ENCODE assay signal across 1 cellular context in genomic region chr1:84690397-84691138, GRCh38.
TF ChIP-seq lines count a peak whose summit lies in the region.

Gene SSX2IP (minus strand): TSS chr1:84690461. CDS start chr1:84671219, 19,242 bp downstream.

TF ChIP-seq in HepG2, 621 proteins besides CTCF, POLR2A, EP300 and RAD21 (continued from another document):
- no peak for TF ChIP-seq GATA4 (IDR thresholded peaks at IDR 0.05; ENCODE audit: borderline replicate concordance, low read depth)
- TF ChIP-seq ZNF274 (CRISPR knock-in tag; IDR thresholded peaks at IDR 0.05): no peak
- TF ChIP-seq RNF2 (conservative IDR thresholded peaks at IDR 0.05; ENCODE audit: low read depth): no peak
- TF ChIP-seq ZNF337 (CRISPR knock-in tag; IDR thresholded peaks at IDR 0.05; ENCODE audit: borderline replicate concordance, low read depth): no peak
- TF ChIP-seq ZNF768 (CRISPR knock-in tag; IDR thresholded peaks at IDR 0.05): 0 out of 2 replicates have a peak, but pooled peaks have one; percentile 11
- TF ChIP-seq DRAP1 (CRISPR knock-in tag; IDR thresholded peaks at IDR 0.05): no peak
- TF ChIP-seq ATF1 (CRISPR knock-in tag; IDR thresholded peaks at IDR 0.05): no peak
- TF ChIP-seq SETDB1 (CRISPR knock-in tag; IDR thresholded peaks at IDR 0.05; ENCODE audit: borderline replicate concordance): no peak
- peak; percentile 46; the same call in 1 of the 2 replicates for TF ChIP-seq SALL1 (CRISPR knock-in tag; IDR thresholded peaks at IDR 0.05)
- TF ChIP-seq ETS1 (CRISPR knock-in tag; IDR thresholded peaks at IDR 0.05): no peak
- TF ChIP-seq CEBPZ (IDR thresholded peaks at IDR 0.05; ENCODE audit: low read length): no peak
- TF ChIP-seq MED8 (CRISPR knock-in tag; IDR thresholded peaks at IDR 0.05; ENCODE audit: insufficient replicate concordance): peak; percentile 47
- no peak for TF ChIP-seq ZNF737 (CRISPR knock-in tag; IDR thresholded peaks at IDR 0.05; ENCODE audit: borderline replicate concordance)
- TF ChIP-seq ZNF441 (CRISPR knock-in tag; IDR thresholded peaks at IDR 0.05; ENCODE audit: borderline replicate concordance): 0 out of 2 replicates have a peak, but pooled peaks have one; percentile 40
- TF ChIP-seq ZNF543 (CRISPR knock-in tag; IDR thresholded peaks at IDR 0.05): no peak
- TF ChIP-seq MZF1 (CRISPR knock-in tag; IDR thresholded peaks at IDR 0.05; ENCODE audit: borderline replicate concordance): no peak
- no peak for TF ChIP-seq ZBTB20 (CRISPR knock-in tag; IDR thresholded peaks at IDR 0.05; ENCODE audit: borderline replicate concordance, low read depth)
- no peak for TF ChIP-seq ZNF713 (CRISPR knock-in tag; IDR thresholded peaks at IDR 0.05)
- TF ChIP-seq TRIM22 (IDR thresholded peaks at IDR 0.05): no peak
- peak; percentile 17; the same call in 1 of the 2 replicates for TF ChIP-seq SALL2 (CRISPR knock-in tag; IDR thresholded peaks at IDR 0.05)
- no peak for TF ChIP-seq PLRG1 (conservative IDR thresholded peaks at IDR 0.05)
- TF ChIP-seq HNRNPUL1 (IDR thresholded peaks at IDR 0.05; ENCODE audit: low read depth, low read length): no peak
